In genomic region chr4:1833307-1834046, GRCh38 we compare ENCODE assay signal across 17 cellular contexts. TPM values are rescaled to one million over a fixed set of nuclear protein-coding genes. Genes with fewer than 3 reads are reported as not detected.
DNase-seq lines count a peak whose midpoint lies in the region; ATAC-seq, FAIRE-seq and TF ChIP-seq lines count a peak whose summit lies in the region.
"Had no signal": no experiment of that assay in that cellular context is flagged by ENCODE, and none has a peak within 500 bp of the region (broad histone marks: within the 10 kb centered on the region; RNA-seq: fewer than 3 reads in every experiment).

No MANE protein-coding gene starts in this region.

- H3K4me3 ChIP-seq in GM12865 (ENCODE audit: low read depth, low read length) (no peak overlapping the region), Panc1 (ENCODE audit: low read depth in 2 of 2, low read length in 2 of 2) (no peak overlapping the region), neural progenitor cell (no peak overlapping the region)
- H3K4me3 ChIP-seq: left ventricle myocardium inferior, uterus had no signal

- H3K4me1 Mint-ChIP-seq in neural progenitor cell = peaks cover 19% of the 10 kb centered on the region

- BruUV-seq in Panc1 (replicated peaks; lab: Mats Ljungman, UMichigan) = no TSS peak

- peak; percentile 18 for ATAC-seq in GM21723 (IDR thresholded peaks at IDR 0.05; ENCODE audit: unreplicated experiment)
- ATAC-seq in Panc1 = 0 out of 2 replicates have a peak, but pooled peaks have one; percentile 12
- no peak for ATAC-seq in HG03135 (IDR thresholded peaks at IDR 0.05; ENCODE audit: unreplicated experiment)
- ATAC-seq: effector memory CD8-positive, alpha-beta T cell; stimulated activated naive CD8-positive, alpha-beta T cell treated with anti-CD3 and anti-CD28 coated beads, Interleukin-15, Interleukin-2, amounts not matched to agents 100 U/mL and 50 U/mL, for 24 hours had no signal

- POLR2A ChIA-PET in Panc1 (lab: Charles Lee) = no interaction called here

- intact Hi-C loops in Panc1 (cut with micrococcal nuclease; ENCODE audit: unreplicated experiment) = no loop called here

- peaks cover 3% of the 10 kb centered on the region for H3K27me3 Mint-ChIP-seq in neural progenitor cell (ENCODE audit: insufficient read depth, low read depth)
- H3K27me3 Mint-ChIP-seq: activated naive CD8-positive, alpha-beta T cell treated with anti-CD3 and anti-CD28 coated beads, Interleukin-2, amount 10 ng/mL, durations not matched to agents 7 days and 5 days; activated T-cell treated with anti-CD3 and anti-CD28 coated beads, Interleukin-2, amount 50 U/mL, for 24 hours; effector memory CD8-positive, alpha-beta T cell had no signal

- peak overlapping the region; percentile 84 for H3K27ac Mint-ChIP-seq in neural progenitor cell
- H3K27ac Mint-ChIP-seq: activated naive CD8-positive, alpha-beta T cell treated with anti-CD3 and anti-CD28 coated beads, Interleukin-2, amount 10 ng/mL, durations not matched to agents 7 days and 5 days; activated T-cell treated with anti-CD3 and anti-CD28 coated beads, Interleukin-2, amount 50 U/mL, for 24 hours had no signal

- no peak overlapping the region for H2AFZ ChIP-seq in neural progenitor cell (replicated peaks)

- in situ Hi-C loops in Panc1 (cut with HindIII; ENCODE audit: low pct_unique_long_range_greater_than_20kb, low sequenced_read_pairs) = no loop called here

- CTCF ChIA-PET in Panc1 (lab: Charles Lee) = interaction anchor here (0.6 kb wide), 1 partner anchor 76 kb away, joined by 3 read pairs; no protein-coding TSS in a partner anchor

- H3K27ac ChIP-seq in Panc1 (ENCODE audit: low read length) (no peak overlapping the region), neural progenitor cell (no peak overlapping the region)
- H3K27ac ChIP-seq: left ventricle myocardium inferior, uterus had no signal

- H3K9me3 Mint-ChIP-seq in neural progenitor cell = peaks cover 13% of the 10 kb centered on the region
- H3K9me3 Mint-ChIP-seq: activated naive CD8-positive, alpha-beta T cell treated with anti-CD3 and anti-CD28 coated beads, Interleukin-2, amount 10 ng/mL, durations not matched to agents 7 days and 5 days; activated T-cell treated with anti-CD3 and anti-CD28 coated beads, Interleukin-2, amount 50 U/mL, for 24 hours; effector memory CD8-positive, alpha-beta T cell had no signal

- H3K36me3 ChIP-seq in Panc1 (ENCODE audit: control insufficient read depth, insufficient read depth, low read length) (peaks cover 3% of the 10 kb centered on the region; the same call in 1 of the 2 replicates), neural progenitor cell (no peaks in the 10 kb centered on the region)
- H3K36me3 ChIP-seq: uterus had no signal

- H3K79me2 ChIP-seq in neural progenitor cell (ENCODE audit: low read depth) = no peaks in the 10 kb centered on the region

- no peaks in the 10 kb centered on the region for H4K20me1 ChIP-seq in neural progenitor cell (ENCODE audit: low read depth)

- H3K36me3 Mint-ChIP-seq in neural progenitor cell = peaks cover 33% of the 10 kb centered on the region

- no peak overlapping the region for H3K4me3 Mint-ChIP-seq in neural progenitor cell
- H3K4me3 Mint-ChIP-seq: activated naive CD8-positive, alpha-beta T cell treated with anti-CD3 and anti-CD28 coated beads, Interleukin-2, amount 10 ng/mL, durations not matched to agents 7 days and 5 days; activated T-cell treated with anti-CD3 and anti-CD28 coated beads, Interleukin-2, amount 50 U/mL, for 24 hours; effector memory CD8-positive, alpha-beta T cell had no signal

- H3K4me1 ChIP-seq in Panc1 (ENCODE audit: control insufficient read depth, insufficient read depth, low read length) (no peaks in the 10 kb centered on the region), neural progenitor cell (no peaks in the 10 kb centered on the region)
- H3K4me1 ChIP-seq: left ventricle myocardium inferior, uterus had no signal

- no peaks in the 10 kb centered on the region for H3F3A ChIP-seq in neural progenitor cell (ENCODE audit: low read depth)

- DNase-seq in GM12865 (ENCODE audit: low read depth) = peak; percentile 21
- no peak for DNase-seq in Panc1 (ENCODE audit: low read depth, low spot score)
- no peak for DNase-seq in neural progenitor cell (ENCODE audit: low spot score)
- DNase-seq in ecto neural progenitor cell (ENCODE audit: low spot score) = no peak
- no peak for DNase-seq in NCI-H1436 (lab: John Stamatoyannopoulos, UW)
- no peak for DNase-seq in D721Med (ENCODE audit: insufficient read length, low spot score)
- DNase-seq: activated naive CD8-positive, alpha-beta T cell treated with anti-CD3 and anti-CD28 coated beads, Interleukin-2, amount 10 ng/mL, durations not matched to agents 7 days and 5 days; activated T-cell treated with anti-CD3 and anti-CD28 coated beads, Interleukin-2, amount 50 U/mL, for 24 hours; effector memory CD8-positive, alpha-beta T cell; left ventricle myocardium inferior; NCI-H146; stimulated activated CD4-positive, alpha-beta T cell treated with anti-CD3 and anti-CD28 coated beads, Interleukin-12 subunit alpha, Interleukin-12 subunit beta, amount 100 ng/mL, for 4 hours; stimulated activated naive CD8-positive, alpha-beta T cell treated with anti-CD3 and anti-CD28 coated beads, Interleukin-15, Interleukin-2, amounts not matched to agents 100 U/mL and 50 U/mL, for 24 hours; uterus had no signal

- H3K4me2 ChIP-seq in neural progenitor cell = no peak overlapping the region

- H3K9ac ChIP-seq in neural progenitor cell = no peak overlapping the region

- H3K27me3 ChIP-seq in Panc1 (ENCODE audit: control insufficient read depth, insufficient read depth, low read length) = no peaks in the 10 kb centered on the region
- no peaks in the 10 kb centered on the region for H3K27me3 ChIP-seq in neural progenitor cell
- H3K27me3 ChIP-seq: uterus had no signal

- TF ChIP-seq CTCF in GM12865 (IDR thresholded peaks at IDR 0.05; ENCODE audit: insufficient read depth, low read depth, low read length, missing control alignments) (no peak), Panc1 (IDR thresholded peaks at IDR 0.05) (no peak), neural progenitor cell (IDR thresholded peaks at IDR 0.05) (no peak), D721Med (IDR thresholded peaks at IDR 0.05; ENCODE audit: insufficient read depth, missing control alignments) (no peak)

- no peak for FAIRE-seq in D721Med (lab: Jason Lieb, UNC)
- FAIRE-seq: TTC549 had no signal

- H3K9me3 ChIP-seq in Panc1 (ENCODE audit: control insufficient read depth, insufficient read depth, low read depth, low read length) (no peaks in the 10 kb centered on the region), neural progenitor cell (ENCODE audit: low read depth) (peaks cover 3% of the 10 kb centered on the region)
- H3K9me3 ChIP-seq: left ventricle myocardium inferior, uterus had no signal

RNA-seq across cellular contexts. Expression of gene LETM1, which starts 22.5 kb away (rescaled TPM):
- 67.6 TPM for total RNA-seq in Panc1 (2021; ENCODE audit: unreplicated experiment)
- polyA plus RNA-seq in Panc1 (2012; ENCODE audit: insufficient read length) = 54.8 TPM
- 16.9 and 34.8 TPM in 2 replicates for total RNA-seq in neural progenitor cell (ENCODE audit: low replicate concordance)

RNA-seq across cellular contexts. Expression of gene NSD2, which starts 37.7 kb away (rescaled TPM):
- total RNA-seq in Panc1 (2021; ENCODE audit: unreplicated experiment) (116 TPM), neural progenitor cell (ENCODE audit: low replicate concordance) (165 and 176 TPM in 2 replicates)
- polyA plus RNA-seq in Panc1 (2012; ENCODE audit: insufficient read length) = 59.7 TPM

RNA-seq across cellular contexts. Expression of gene FGFR3, which starts 40.4 kb away (rescaled TPM):
- total RNA-seq in Panc1 (2021; ENCODE audit: unreplicated experiment) (8.2 TPM), neural progenitor cell (ENCODE audit: low replicate concordance) (4.8 and 17.0 TPM in 2 replicates)
- 10.7 TPM for polyA plus RNA-seq in Panc1 (2012; ENCODE audit: insufficient read length)
